ENCODE assay signal across 8 cellular contexts in the genomic region with DNA sequence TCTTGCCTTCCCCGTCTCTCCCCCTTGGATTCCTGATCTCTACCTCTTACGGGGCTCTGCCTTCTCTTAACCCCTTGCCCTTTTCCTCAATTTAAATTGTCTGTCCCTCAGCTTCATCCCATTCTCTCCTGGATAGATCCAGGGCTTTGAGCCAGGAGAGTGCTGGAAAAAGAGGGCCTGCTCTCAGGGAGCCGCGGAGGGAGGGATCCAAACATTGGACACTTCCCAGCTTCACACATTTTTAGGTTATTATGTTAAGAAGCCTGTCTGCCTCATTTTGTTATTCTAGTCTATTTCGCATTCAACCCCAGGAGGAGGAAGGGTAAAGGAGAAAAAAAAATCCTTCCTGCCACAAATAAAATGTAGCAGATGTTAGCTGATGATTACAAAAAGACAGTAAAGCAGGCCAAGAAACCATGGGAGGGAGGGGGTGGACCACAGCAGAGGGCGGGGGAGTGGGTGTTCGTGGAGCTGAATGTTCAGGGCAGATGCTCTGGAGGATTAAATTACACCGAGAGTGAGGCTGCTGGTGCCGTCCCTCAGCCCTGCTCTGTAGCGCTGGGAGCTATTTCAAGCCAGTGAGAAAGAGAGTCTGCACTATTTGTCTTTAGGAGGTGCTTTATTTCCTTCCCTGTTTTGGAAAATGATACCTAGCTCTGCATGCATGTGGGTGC.
DNase-seq lines count a peak whose midpoint lies in the region; ATAC-seq and TF ChIP-seq lines count a peak whose summit lies in the region.

No MANE protein-coding gene starts in this region.

- H3K27ac ChIP-seq in brain microvascular endothelial cell, result no peak overlapping the region
- peak overlapping the region in 1 of 2 donors; percentile 10 for H3K27ac ChIP-seq in testis

- H3K27me3 ChIP-seq in brain microvascular endothelial cell (replicated peaks) (peaks cover 4% of the 10 kb centered on the region), testis (no peaks in the 10 kb centered on the region)

- no peaks in the 10 kb centered on the region for H3K36me3 ChIP-seq in brain microvascular endothelial cell (replicated peaks)
- no peaks in the 10 kb centered on the region for H3K36me3 ChIP-seq in testis (ENCODE audit: low read depth, missing control alignments)

- no peak for TF ChIP-seq POLR2A in testis (IDR thresholded peaks at IDR 0.05)

- 9 to 15% methylated on average over 10 of the region's 10 CpGs for WGBS in testis, 2 donors

- no peaks in the 10 kb centered on the region for H3K9me3 ChIP-seq in testis

- ATAC-seq in left colon (peak; percentile 28), HG03025 (IDR thresholded peaks at IDR 0.05; ENCODE audit: low FRiP score, unreplicated experiment) (no peak), GM21528 (IDR thresholded peaks at IDR 0.05; ENCODE audit: low FRiP score, unreplicated experiment) (no peak)

- H3K4me3 ChIP-seq in brain microvascular endothelial cell (ENCODE audit: low read depth, low read length) (no peak overlapping the region), testis (no peak overlapping the region)

- DNase-seq in H4 (ENCODE audit: low spot score), result peak; percentile 57
- DNase-seq in NCI-H2171 (lab: John Stamatoyannopoulos, UW), result peak; percentile 99
- peak; percentile 81 for DNase-seq in brain microvascular endothelial cell
- peak; percentile 18 to 64 for DNase-seq in left colon
- DNase-seq in testis, result peak; percentile 79
- no peak for DNase-seq in CD1c-positive myeloid dendritic cell (ENCODE audit: extremely low spot score)

- no peak for TF ChIP-seq CTCF in brain microvascular endothelial cell (IDR thresholded peaks at IDR 0.05; ENCODE audit: low read depth, low read length, missing control alignments)
- TF ChIP-seq CTCF in testis (IDR thresholded peaks at IDR 0.05), result no peak

- H3K4me1 ChIP-seq in testis, result peaks cover 34% of the 10 kb centered on the region

- intact Hi-C loops in left colon (cut with DNase I, micrococcal nuclease) (no loop called here), testis (cut with DNase I; ENCODE audit: low total_unique reads) (no loop called here)

- in situ Hi-C loops in brain microvascular endothelial cell (cut with HindIII; ENCODE audit: low pct_ligation_motif_present, low sequenced_read_pairs), result no loop called here
